Comparison of ENCODE assay signal across 8 cellular contexts in genomic region chr9:92807757-92808725, GRCh38. TPM values are rescaled to one million over a fixed set of nuclear protein-coding genes. Genes with fewer than 3 reads are reported as not detected.
DNase-seq lines count a peak whose midpoint lies in the region; ATAC-seq and TF ChIP-seq lines count a peak whose summit lies in the region.

No MANE protein-coding gene starts in this region.

- no peak for TF ChIP-seq CTCF in omental fat pad (IDR thresholded peaks at IDR 0.05)

- peak; percentile 45 for DNase-seq in NCI-H82 (lab: John Stamatoyannopoulos, UW)
- DNase-seq in NCI-H82 treated with DMSO at 0.1 percent for 48 hours (lab: John Stamatoyannopoulos, UW; ENCODE audit: unreplicated experiment): no peak
- DNase-seq in activated CD4-positive, alpha-beta T cell treated with anti-CD3 and anti-CD28 coated beads for 36 hours: peak; percentile 60
- DNase-seq in left cardiac atrium: no peak
- peak in 4 of 6 experiments; percentile 5 to 64 (median 36) for DNase-seq in stimulated activated naive CD4-positive, alpha-beta T cell (lab: John Stamatoyannopoulos, UW)
- DNase-seq in AML-193 (lab: John Stamatoyannopoulos, UW): no peak
- no peak for DNase-seq in midbrain (lab: John Stamatoyannopoulos, UW)
- DNase-seq in omental fat pad (ENCODE audit: low spot score): no peak

- no peaks in the 10 kb centered on the region for H3K36me3 Mint-ChIP-seq in activated CD4-positive, alpha-beta T cell treated with anti-CD3 and anti-CD28 coated beads for 36 hours (ENCODE audit: low read depth)

- H3K27ac Mint-ChIP-seq in activated CD4-positive, alpha-beta T cell treated with anti-CD3 and anti-CD28 coated beads for 36 hours: no peak overlapping the region

- H3K9me3 Mint-ChIP-seq in activated CD4-positive, alpha-beta T cell treated with anti-CD3 and anti-CD28 coated beads for 36 hours (ENCODE audit: low read depth): no peaks in the 10 kb centered on the region

- POLR2A ChIA-PET in activated CD4-positive, alpha-beta T cell treated with anti-CD3 and anti-CD28 coated beads for 36 hours (lab: Charles Lee): no interaction called here

- H3K27me3 Mint-ChIP-seq in activated CD4-positive, alpha-beta T cell treated with anti-CD3 and anti-CD28 coated beads for 36 hours: peaks cover 41% of the 10 kb centered on the region

- peaks cover 5% of the 10 kb centered on the region for H3K4me1 Mint-ChIP-seq in activated CD4-positive, alpha-beta T cell treated with anti-CD3 and anti-CD28 coated beads for 36 hours

- ATAC-seq in activated CD4-positive, alpha-beta T cell treated with anti-CD3 and anti-CD28 coated beads for 36 hours: peak; percentile 18
- peak; percentile 20 to 27 for ATAC-seq in left cardiac atrium
- no peak for ATAC-seq in omental fat pad (ENCODE audit: low FRiP score)

- CTCF ChIA-PET in activated CD4-positive, alpha-beta T cell treated with anti-CD3 and anti-CD28 coated beads for 36 hours (lab: Charles Lee): interaction anchor here (0.6 to 1.0 kb wide), 6 partner anchors 13 to 1122 kb away, joined by 3 to 4 read pairs (median 3); no protein-coding TSS in a partner anchor

- intact Hi-C loops in activated CD4-positive, alpha-beta T cell treated with anti-CD3 and anti-CD28 coated beads for 36 hours (cut with DNase I, micrococcal nuclease): loop anchor here in 1 of 2 experiments (5.0 kb wide), 1 partner anchor 91 kb away; no protein-coding TSS in a partner anchor
- intact Hi-C loops in left cardiac atrium (cut with DNase I): no loop called here

- H3K4me3 Mint-ChIP-seq in activated CD4-positive, alpha-beta T cell treated with anti-CD3 and anti-CD28 coated beads for 36 hours: peak overlapping the region; percentile 22

RNA-seq across cellular contexts. Expression of gene BICD2, which starts 43.4 kb away (rescaled TPM):
- total RNA-seq in activated CD4-positive, alpha-beta T cell treated with anti-CD3 and anti-CD28 coated beads for 36 hours: 10 to 100 TPM; 13.3 to 14.2 TPM
- total RNA-seq in left cardiac atrium (10 to 100 TPM; 31.0 to 36.6 TPM), omental fat pad (10 to 100 TPM; 28.3 to 54.0 (median 44.2) TPM)

Comparison
In these comparisons a context has a peak if more than half of its experiments do, and no peak if none do; other contexts are left out.
1. DNase-seq: peak in NCI-H82 (single experiment), activated CD4-positive, alpha-beta T cell treated with anti-CD3 and anti-CD28 coated beads for 36 hours (single experiment) and stimulated activated naive CD4-positive, alpha-beta T cell (4 of 6); none in NCI-H82 treated with DMSO at 0.1 percent for 48 hours (single experiment), left cardiac atrium (single experiment), AML-193 (0 of 2), midbrain (single experiment) and omental fat pad (single experiment).